10 cellular contexts compared by ENCODE assay signal in the genomic region with DNA sequence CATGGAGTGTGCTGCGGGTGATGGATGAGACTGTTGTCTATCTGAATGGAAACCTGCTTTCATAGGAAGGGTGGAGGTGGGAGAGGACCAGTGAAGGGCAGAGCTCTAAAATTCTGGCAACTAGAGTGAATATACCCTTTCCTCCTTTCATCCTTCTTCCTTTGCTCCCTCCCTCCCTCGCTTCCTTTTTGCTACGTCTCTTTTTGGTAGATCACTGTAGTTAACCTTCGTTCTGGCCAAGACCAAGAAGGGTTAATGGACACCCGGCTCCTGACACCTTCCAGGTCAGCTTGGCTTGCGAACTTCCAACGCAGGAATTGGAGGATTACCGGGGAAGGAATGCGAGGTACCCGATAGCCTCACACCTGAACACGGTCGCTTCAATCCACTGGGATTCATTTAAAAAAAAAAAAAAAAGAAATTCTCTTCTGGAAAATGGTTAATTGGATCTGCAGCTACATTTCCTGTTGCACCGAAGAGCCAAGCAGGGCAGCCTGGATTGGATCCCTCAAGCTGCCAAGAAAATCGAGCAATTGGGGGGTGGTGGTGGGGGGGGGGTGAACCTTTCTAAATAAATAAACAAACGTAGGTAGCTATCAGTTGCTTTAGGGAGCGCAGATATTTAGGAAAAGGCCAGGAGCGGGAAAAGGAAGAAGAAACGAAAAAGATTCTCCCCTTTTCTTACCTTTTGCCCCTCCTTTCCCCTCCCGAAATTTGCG. TPM values are rescaled to one million over a fixed set of nuclear protein-coding genes. Genes with fewer than 3 reads are reported as not detected.
A peak's percentile ranks its signal among the peaks of the same experiment; 100 is the strongest.
DNase-seq lines count a peak whose midpoint lies in the region; ATAC-seq and TF ChIP-seq lines count a peak whose summit lies in the region.
"Had no signal": no experiment of that assay in that cellular context is flagged by ENCODE, and none has a peak within 500 bp of the region (broad histone marks: within the 10 kb centered on the region; RNA-seq: fewer than 3 reads in every experiment).

No MANE protein-coding gene starts in this region.

- H3K4me3 Mint-ChIP-seq in brain = peak overlapping the region in 4 of 5 experiments; percentile 55 to 94 (median 86)
- H3K4me3 Mint-ChIP-seq in activated T-cell treated with anti-CD3 and anti-CD28 coated beads, Interleukin-2, amount 50 U/mL, for 24 hours = no peak overlapping the region

- H3K4me1 Mint-ChIP-seq in brain = peaks cover 69% of the 10 kb centered on the region
- H3K4me1 Mint-ChIP-seq in activated T-cell treated with anti-CD3 and anti-CD28 coated beads, Interleukin-2, amount 50 U/mL, for 24 hours (ENCODE audit: low read depth) = peaks cover 3% of the 10 kb centered on the region

- H3K27ac Mint-ChIP-seq in brain = peak overlapping the region in 3 of 5 experiments; percentile 95 to 98 (median 97)
- no peak overlapping the region for H3K27ac Mint-ChIP-seq in activated T-cell treated with anti-CD3 and anti-CD28 coated beads, Interleukin-2, amount 50 U/mL, for 24 hours

- H3K4me1 ChIP-seq in ES-I3 (ENCODE audit: insufficient read depth, low read length) (no peaks in the 10 kb centered on the region), sigmoid colon (peaks cover 0 to 75% (median 46%) of the 10 kb centered on the region in 4 donors)

- no peak for TF ChIP-seq EP300 in sigmoid colon (IDR thresholded peaks at IDR 0.05)

- no peaks in the 10 kb centered on the region for H3K9me3 ChIP-seq in ES-I3 (ENCODE audit: control insufficient read depth, insufficient read depth, low read length)
- H3K9me3 ChIP-seq in sigmoid colon = no peaks in the 10 kb centered on the region
- no peaks in the 10 kb centered on the region for H3K9me3 ChIP-seq in MG63

- H3K27ac ChIP-seq in sigmoid colon = peak overlapping the region; percentile 91 to 97 (median 94)

- TF ChIP-seq POLR2A in sigmoid colon (IDR thresholded peaks at IDR 0.05) = no peak

- ATAC-seq in HG03439 (IDR thresholded peaks at IDR 0.05; ENCODE audit: unreplicated experiment) (no peak), GM19351 (IDR thresholded peaks at IDR 0.05; ENCODE audit: unreplicated experiment) (no peak)

- H3K27me3 ChIP-seq in sigmoid colon (no peaks in the 10 kb centered on the region), MG63 (no peaks in the 10 kb centered on the region)

- H3K4me3 ChIP-seq in sigmoid colon = peak overlapping the region; percentile 42 to 56 (median 52)
- no peak overlapping the region for H3K4me3 ChIP-seq in MG63

- 19 to 31% methylated on average over 20 of the region's 20 CpGs for WGBS in sigmoid colon, 2 donors

- no peaks in the 10 kb centered on the region for H3K9me3 Mint-ChIP-seq in brain
- H3K9me3 Mint-ChIP-seq in activated T-cell treated with anti-CD3 and anti-CD28 coated beads, Interleukin-2, amount 50 U/mL, for 24 hours = no peaks in the 10 kb centered on the region

- H3K9ac ChIP-seq in ES-I3 (ENCODE audit: low read depth, low read length) = peak overlapping the region; percentile 46; the same call in 1 of the 2 replicates

- H3K36me3 Mint-ChIP-seq in brain = no peaks in the 10 kb centered on the region
- no peaks in the 10 kb centered on the region for H3K36me3 Mint-ChIP-seq in activated T-cell treated with anti-CD3 and anti-CD28 coated beads, Interleukin-2, amount 50 U/mL, for 24 hours (ENCODE audit: low read depth)

- intact Hi-C loops in sigmoid colon (cut with DNase I) = loop anchor here (5.0 to 10.0 kb wide), 5 partner anchors 59 to 1694 kb away; no protein-coding TSS in a partner anchor

- TF ChIP-seq CTCF in brain (conservative IDR thresholded peaks at IDR 0.05) (no peak), sigmoid colon (IDR thresholded peaks at IDR 0.05) (no peak)

- H3K27me3 Mint-ChIP-seq in brain = peaks cover 96% of the 10 kb centered on the region
- H3K27me3 Mint-ChIP-seq in activated T-cell treated with anti-CD3 and anti-CD28 coated beads, Interleukin-2, amount 50 U/mL, for 24 hours = peaks cover 74% of the 10 kb centered on the region

- DNase-seq in kidney tubule cell (ENCODE audit: low spot score) (peak; percentile 61), sigmoid colon (no peak), MG63 (no peak)
- no peak for DNase-seq in activated T-cell treated with anti-CD3 and anti-CD28 coated beads, Interleukin-2, amount 50 U/mL, for 24 hours
- DNase-seq: activated CD8-positive, alpha-beta memory T cell treated with anti-CD3 and anti-CD28 coated beads, Interleukin-2, amount 50 U/mL, for 4 hours had no signal

- H3K36me3 ChIP-seq in ES-I3 (ENCODE audit: insufficient read depth, low read length) (no peaks in the 10 kb centered on the region), sigmoid colon (no peaks in the 10 kb centered on the region), MG63 (no peaks in the 10 kb centered on the region)

RNA-seq across cellular contexts. Expression of gene NR2F2, which starts 9.6 kb away (rescaled TPM):
- polyA plus RNA-seq in brain (ENCODE audit: insufficient read depth, low read depth, low replicate concordance) = 60.4 TPM
- total RNA-seq in sigmoid colon = 10 to 100 TPM; 24.0 to 47.9 (median 31.0) TPM
- polyA plus RNA-seq in sigmoid colon = 10 to 100 TPM; 12.6 to 20.0 (median 12.9) TPM
- 1.3 and 1.9 TPM in 2 replicates for total RNA-seq in MG63 (2014; rRNA removed; shearing (Covaris generic); ENCODE audit: low replicate concordance)
- total RNA-seq: T-helper 2 cell treated with Interferon-gamma antibody and Interleukin-4, amounts not matched to agents 100 ng/mL and 5 ng/mL, for 36 hours had no signal
